37 cellular contexts compared by ENCODE assay signal in genomic region chr9:130358928-130359327, GRCh38.
"Had no signal": no experiment of that assay in that cellular context is flagged by ENCODE, and none has a peak within 500 bp of the region (broad histone marks: within the 10 kb centered on the region; RNA-seq: fewer than 3 reads in every experiment).

No MANE protein-coding gene starts in this region.

- H3K36me3 Mint-ChIP-seq: activated CD4-positive, alpha-beta memory T cell treated with anti-CD3 and anti-CD28 coated beads for 36 hours; activated CD8-positive, alpha-beta memory T cell treated with anti-CD3 and anti-CD28 coated beads, Interleukin-2, amount 10 ng/mL, durations not matched to agents 7 days and 5 days; activated naive CD4-positive, alpha-beta T cell treated with anti-CD3 and anti-CD28 coated beads, Interleukin-2, amount 50 U/mL, for 24 hours; activated naive CD8-positive, alpha-beta T cell treated with anti-CD3 and anti-CD28 coated beads for 36 hours; brain had no signal

- H3K36me3 ChIP-seq: adrenal gland, ascending aorta, breast epithelium, cardiac muscle cell, colonic mucosa, gastrocnemius medialis had no signal

- H3K27ac Mint-ChIP-seq: activated CD4-positive, alpha-beta memory T cell treated with anti-CD3 and anti-CD28 coated beads for 36 hours; activated CD4-positive, alpha-beta T cell treated with anti-CD3 and anti-CD28 coated beads for 36 hours; activated CD4-positive, alpha-beta T cell treated with anti-CD3 and anti-CD28 coated beads, Interleukin-2, amount 10 ng/mL, durations not matched to agents 24 days and 14 days; activated CD8-positive, alpha-beta memory T cell treated with anti-CD3 and anti-CD28 coated beads, Interleukin-2, amount 10 ng/mL, durations not matched to agents 7 days and 5 days; activated CD8-positive, alpha-beta T cell treated with anti-CD3 and anti-CD28 coated beads, Interleukin-2, amount 10 ng/mL, durations not matched to agents 7 days and 5 days; activated naive CD4-positive, alpha-beta T cell treated with anti-CD3 and anti-CD28 coated beads for 36 hours; activated naive CD4-positive, alpha-beta T cell treated with anti-CD3 and anti-CD28 coated beads, Interleukin-2, amount 50 U/mL, for 24 hours; activated naive CD8-positive, alpha-beta T cell treated with anti-CD3 and anti-CD28 coated beads for 36 hours; activated naive CD8-positive, alpha-beta T cell treated with anti-CD3 and anti-CD28 coated beads, Interleukin-2, amount 50 U/mL, for 24 hours; activated T-helper 1 cell treated with anti-CD3 and anti-CD28 coated beads, Interleukin-12 subunit alpha, Interleukin-12 subunit beta, Interleukin-2, Interleukin-4 antibody, amounts not matched to agents 30 ng/mL and 10 ng/mL and 1 ng/mL, durations not matched to agents 14 hours and 24 hours and 36 hours; activated T-helper 2 cell treated with anti-CD3 and anti-CD28 coated beads, Interferon-gamma antibody, Interleukin-2, Interleukin-4, amounts not matched to agents 10 μg/mL and 5 μg/mL and 100 μg/mL, durations not matched to agents 14 hours and 24 hours and 36 hours; brain; dendritic cell treated with granulocyte-macrophage colony-stimulating factor and Interleukin-4, amounts not matched to agents 40 ng/mL and 50 ng/mL, for 4 days; endodermal cell had no signal

- DNase-seq: activated CD4-positive, alpha-beta memory T cell treated with anti-CD3 and anti-CD28 coated beads for 36 hours; activated CD4-positive, alpha-beta T cell treated with anti-CD3 and anti-CD28 coated beads for 36 hours; activated CD4-positive, alpha-beta T cell treated with anti-CD3 and anti-CD28 coated beads, Interleukin-2, amount 10 ng/mL, durations not matched to agents 24 days and 14 days; activated CD4-positive, CD25-positive, alpha-beta regulatory T cell; activated CD4-positive, CD25-positive, alpha-beta regulatory T cell treated with anti-CD3 and anti-CD28 coated beads, Interleukin-2, amount 50 U/mL, for 72 hours; activated CD8-positive, alpha-beta memory T cell treated with anti-CD3 and anti-CD28 coated beads, Interleukin-2, amount 10 ng/mL, durations not matched to agents 7 days and 5 days; activated CD8-positive, alpha-beta memory T cell treated with anti-CD3 and anti-CD28 coated beads, Interleukin-2, amount 50 U/mL, for 4 hours; activated CD8-positive, alpha-beta T cell treated with anti-CD3 and anti-CD28 coated beads, Interleukin-2, amount 10 ng/mL, durations not matched to agents 7 days and 5 days; activated effector memory CD4-positive, alpha-beta T cell treated with anti-CD3 and anti-CD28 coated beads, Interleukin-2, amount 50 U/mL, for 16 hours; activated naive CD4-positive, alpha-beta T cell treated with anti-CD3 and anti-CD28 coated beads for 36 hours; activated naive CD8-positive, alpha-beta T cell treated with anti-CD3 and anti-CD28 coated beads for 36 hours; activated naive CD8-positive, alpha-beta T cell treated with anti-CD3 and anti-CD28 coated beads, Interleukin-2, amount 50 U/mL, for 24 hours; activated T-cell treated with anti-CD3 and anti-CD28 coated beads, Interleukin-2, amount 50 U/mL, for 1 hour; activated T-cell treated with anti-CD3 and anti-CD28 coated beads, Interleukin-2, amount 50 U/mL, for 48 hours; adrenal gland; amygdala; central memory CD4-positive, alpha-beta T cell; cerebellar nuclear complex; colonic mucosa; dorsolateral prefrontal cortex; effector memory CD4-positive, alpha-beta T cell; endodermal cell; erythroblast; foreskin keratinocyte; gastrocnemius medialis; heart right ventricle; T-helper 2 cell had no signal

- H3K4me2 ChIP-seq: hepatocyte had no signal

- H3K9me3 Mint-ChIP-seq: activated CD4-positive, alpha-beta memory T cell treated with anti-CD3 and anti-CD28 coated beads for 36 hours; activated CD4-positive, alpha-beta T cell treated with anti-CD3 and anti-CD28 coated beads, Interleukin-2, amount 10 ng/mL, durations not matched to agents 24 days and 14 days; activated naive CD4-positive, alpha-beta T cell treated with anti-CD3 and anti-CD28 coated beads for 36 hours; activated naive CD4-positive, alpha-beta T cell treated with anti-CD3 and anti-CD28 coated beads, Interleukin-2, amount 50 U/mL, for 24 hours; activated naive CD8-positive, alpha-beta T cell treated with anti-CD3 and anti-CD28 coated beads for 36 hours; activated naive CD8-positive, alpha-beta T cell treated with anti-CD3 and anti-CD28 coated beads, Interleukin-2, amount 50 U/mL, for 24 hours; activated T-helper 1 cell treated with anti-CD3 and anti-CD28 coated beads, Interleukin-12 subunit alpha, Interleukin-12 subunit beta, Interleukin-2, Interleukin-4 antibody, amounts not matched to agents 30 ng/mL and 10 ng/mL and 1 ng/mL, durations not matched to agents 14 hours and 24 hours and 36 hours; activated T-helper 2 cell treated with anti-CD3 and anti-CD28 coated beads, Interferon-gamma antibody, Interleukin-2, Interleukin-4, amounts not matched to agents 10 μg/mL and 5 μg/mL and 100 μg/mL, durations not matched to agents 14 hours and 24 hours and 36 hours; dendritic cell treated with granulocyte-macrophage colony-stimulating factor and Interleukin-4, amounts not matched to agents 40 ng/mL and 50 ng/mL, for 4 days; endodermal cell had no signal

- H2AFZ ChIP-seq: hepatocyte had no signal

- ATAC-seq: activated CD4-positive, alpha-beta T cell treated with anti-CD3 and anti-CD28 coated beads for 36 hours; activated CD8-positive, alpha-beta memory T cell treated with anti-CD3 and anti-CD28 coated beads, Interleukin-2, amount 10 ng/mL, durations not matched to agents 7 days and 5 days; activated CD8-positive, alpha-beta T cell treated with anti-CD3 and anti-CD28 coated beads, Interleukin-2, amount 10 ng/mL, durations not matched to agents 7 days and 5 days; activated naive CD8-positive, alpha-beta T cell treated with anti-CD3 and anti-CD28 coated beads, Interleukin-2, amount 50 U/mL, for 24 hours; foreskin keratinocyte; gastrocnemius medialis had no signal

- H3K4me3 ChIP-seq: adrenal gland, ascending aorta, breast epithelium, cardiac muscle cell, colonic mucosa, dorsolateral prefrontal cortex, esophagus muscularis mucosa, gastrocnemius medialis, heart right ventricle, hepatocyte had no signal

- H3K4me1 ChIP-seq: adrenal gland, ascending aorta, breast epithelium, colonic mucosa, foreskin keratinocyte, gastrocnemius medialis, heart right ventricle had no signal

- H3K79me2 ChIP-seq: hepatocyte had no signal

- H3K27ac ChIP-seq: adrenal gland, ascending aorta, breast epithelium, cardiac muscle cell, colonic mucosa, dorsolateral prefrontal cortex, foreskin keratinocyte, gastrocnemius medialis, heart right ventricle, hepatocyte had no signal

- H3K27me3 Mint-ChIP-seq: activated CD4-positive, alpha-beta memory T cell treated with anti-CD3 and anti-CD28 coated beads for 36 hours; activated CD4-positive, alpha-beta T cell treated with anti-CD3 and anti-CD28 coated beads, Interleukin-2, amount 10 ng/mL, durations not matched to agents 24 days and 14 days; activated CD8-positive, alpha-beta memory T cell treated with anti-CD3 and anti-CD28 coated beads, Interleukin-2, amount 10 ng/mL, durations not matched to agents 7 days and 5 days; activated naive CD4-positive, alpha-beta T cell treated with anti-CD3 and anti-CD28 coated beads, Interleukin-2, amount 50 U/mL, for 24 hours; dendritic cell treated with granulocyte-macrophage colony-stimulating factor and Interleukin-4, amounts not matched to agents 40 ng/mL and 50 ng/mL, for 4 days had no signal

- H3K4me3 Mint-ChIP-seq: activated CD4-positive, alpha-beta memory T cell treated with anti-CD3 and anti-CD28 coated beads for 36 hours; activated CD4-positive, alpha-beta T cell treated with anti-CD3 and anti-CD28 coated beads for 36 hours; activated CD4-positive, alpha-beta T cell treated with anti-CD3 and anti-CD28 coated beads, Interleukin-2, amount 10 ng/mL, durations not matched to agents 24 days and 14 days; activated CD8-positive, alpha-beta memory T cell treated with anti-CD3 and anti-CD28 coated beads, Interleukin-2, amount 10 ng/mL, durations not matched to agents 7 days and 5 days; activated CD8-positive, alpha-beta T cell treated with anti-CD3 and anti-CD28 coated beads, Interleukin-2, amount 10 ng/mL, durations not matched to agents 7 days and 5 days; activated naive CD4-positive, alpha-beta T cell treated with anti-CD3 and anti-CD28 coated beads for 36 hours; activated naive CD4-positive, alpha-beta T cell treated with anti-CD3 and anti-CD28 coated beads, Interleukin-2, amount 50 U/mL, for 24 hours; activated naive CD8-positive, alpha-beta T cell treated with anti-CD3 and anti-CD28 coated beads for 36 hours; activated naive CD8-positive, alpha-beta T cell treated with anti-CD3 and anti-CD28 coated beads, Interleukin-2, amount 50 U/mL, for 24 hours; activated T-helper 1 cell treated with anti-CD3 and anti-CD28 coated beads, Interleukin-12 subunit alpha, Interleukin-12 subunit beta, Interleukin-2, Interleukin-4 antibody, amounts not matched to agents 30 ng/mL and 10 ng/mL and 1 ng/mL, durations not matched to agents 14 hours and 24 hours and 36 hours; brain; dendritic cell treated with granulocyte-macrophage colony-stimulating factor and Interleukin-4, amounts not matched to agents 40 ng/mL and 50 ng/mL, for 4 days; endodermal cell had no signal

- H3K27me3 ChIP-seq: adrenal gland, ascending aorta, breast epithelium, cardiac muscle cell, colonic mucosa, dorsolateral prefrontal cortex, esophagus muscularis mucosa, foreskin keratinocyte, gastrocnemius medialis, heart right ventricle, hepatocyte had no signal

- H3K9me3 ChIP-seq: adrenal gland, ascending aorta, breast epithelium, colonic mucosa, esophagus muscularis mucosa, gastrocnemius medialis, heart right ventricle had no signal

- H3K4me1 Mint-ChIP-seq: activated CD4-positive, alpha-beta T cell treated with anti-CD3 and anti-CD28 coated beads for 36 hours; activated CD4-positive, alpha-beta T cell treated with anti-CD3 and anti-CD28 coated beads, Interleukin-2, amount 10 ng/mL, durations not matched to agents 24 days and 14 days; activated CD8-positive, alpha-beta memory T cell treated with anti-CD3 and anti-CD28 coated beads, Interleukin-2, amount 10 ng/mL, durations not matched to agents 7 days and 5 days; activated naive CD4-positive, alpha-beta T cell treated with anti-CD3 and anti-CD28 coated beads, Interleukin-2, amount 50 U/mL, for 24 hours; activated naive CD8-positive, alpha-beta T cell treated with anti-CD3 and anti-CD28 coated beads for 36 hours; activated naive CD8-positive, alpha-beta T cell treated with anti-CD3 and anti-CD28 coated beads, Interleukin-2, amount 50 U/mL, for 24 hours; brain; endodermal cell had no signal
